ENCODE assay signal across 9 cellular contexts in genomic region chr19:29680447-29680846, GRCh38. TPM values are rescaled to one million over a fixed set of nuclear protein-coding genes. Genes with fewer than 3 reads are reported as not detected.
A peak's percentile ranks its signal among the peaks of the same experiment; 100 is the strongest.
DNase-seq lines count a peak whose midpoint lies in the region; ATAC-seq, FAIRE-seq and TF ChIP-seq lines count a peak whose summit lies in the region.
"Had no signal": no experiment of that assay in that cellular context is flagged by ENCODE, and none has a peak within 500 bp of the region (broad histone marks: within the 10 kb centered on the region; RNA-seq: fewer than 3 reads in every experiment).

No MANE protein-coding gene starts in this region.

- H4K20me1 ChIP-seq in endothelial cell of umbilical vein (replicated peaks; ENCODE audit: control insufficient read depth, extremely low read depth, insufficient read depth, low read length) = no peaks in the 10 kb centered on the region

- H3K36me3 Mint-ChIP-seq in activated CD4-positive, alpha-beta T cell treated with anti-CD3 and anti-CD28 coated beads, Interleukin-2, amount 10 ng/mL, durations not matched to agents 24 days and 14 days (ENCODE audit: low read depth) = peaks cover 25% of the 10 kb centered on the region
- H3K36me3 Mint-ChIP-seq in Calu3 (ENCODE audit: insufficient read depth, unreplicated experiment) = no peaks in the 10 kb centered on the region

- H3K9ac ChIP-seq in endothelial cell of umbilical vein (replicated peaks; ENCODE audit: extremely low read depth, insufficient read depth, low read length) = no peak overlapping the region

- CTCF ChIA-PET in endothelial cell of umbilical vein (lab: Charles Lee) (interaction anchor here (1.3 to 2.0 kb wide), 2 partner anchors 36 to 49 kb away, joined by 4 to 5 read pairs; no protein-coding TSS in a partner anchor), Calu3 (lab: Charles Lee) (no interaction called here)

- no peak for TF ChIP-seq CTCF in endothelial cell of umbilical vein (IDR thresholded peaks at IDR 0.05; ENCODE audit: extremely low read depth in 1 of 2, insufficient read depth in 1 of 2, low read depth in 1 of 2, low read length in 2 of 2)
- no peak for TF ChIP-seq CTCF in Calu3 (IDR thresholded peaks at IDR 0.05; ENCODE audit: unreplicated experiment)

- no peaks in the 10 kb centered on the region for H3K9me3 Mint-ChIP-seq in activated CD4-positive, alpha-beta T cell treated with anti-CD3 and anti-CD28 coated beads, Interleukin-2, amount 10 ng/mL, durations not matched to agents 24 days and 14 days
- no peaks in the 10 kb centered on the region for H3K9me3 Mint-ChIP-seq in Calu3 (ENCODE audit: low read depth, unreplicated experiment)

- peak; percentile 94 for DNase-seq in activated CD4-positive, alpha-beta T cell treated with anti-CD3 and anti-CD28 coated beads, Interleukin-2, amount 10 ng/mL, durations not matched to agents 24 days and 14 days
- DNase-seq in endothelial cell of umbilical vein (ENCODE audit: low read depth, low spot score) = no peak
- DNase-seq in stimulated activated CD4-positive, alpha-beta T cell treated with anti-CD3 and anti-CD28 coated beads, TNF-alpha, amount 100 ng/mL, for 1 hour (ENCODE audit: low read depth in 3 of 3, low spot score in 1 of 3) = peak; percentile 49 to 59 (median 55)
- DNase-seq in SHP77 treated with DMSO at 0.1 percent for 48 hours (lab: John Stamatoyannopoulos, UW) = no peak
- no peak for DNase-seq in Calu3
- DNase-seq in mesenteric fat pad (ENCODE audit: low spot score) = no peak

- peak; percentile 61 for ATAC-seq in GM18873 (IDR thresholded peaks at IDR 0.05; ENCODE audit: low FRiP score, unreplicated experiment)
- ATAC-seq in HG03439 (IDR thresholded peaks at IDR 0.05; ENCODE audit: unreplicated experiment) = peak; percentile 58

- TF ChIP-seq POLR2A in endothelial cell of umbilical vein (IDR thresholded peaks at IDR 0.05; ENCODE audit: low read depth, low read length) = no peak

- peak overlapping the region; percentile 63 for H3K4me3 Mint-ChIP-seq in activated CD4-positive, alpha-beta T cell treated with anti-CD3 and anti-CD28 coated beads, Interleukin-2, amount 10 ng/mL, durations not matched to agents 24 days and 14 days
- no peak overlapping the region for H3K4me3 Mint-ChIP-seq in Calu3 (ENCODE audit: low read depth, unreplicated experiment)

- no peaks in the 10 kb centered on the region for H3K79me2 ChIP-seq in endothelial cell of umbilical vein (ENCODE audit: control insufficient read depth, insufficient read depth, low read length)

- no peaks in the 10 kb centered on the region for H3K9me3 ChIP-seq in endothelial cell of umbilical vein (replicated peaks; ENCODE audit: control insufficient read depth, insufficient read depth, low read length)

- H3K27ac Mint-ChIP-seq in activated CD4-positive, alpha-beta T cell treated with anti-CD3 and anti-CD28 coated beads, Interleukin-2, amount 10 ng/mL, durations not matched to agents 24 days and 14 days = peak overlapping the region; percentile 88
- H3K27ac Mint-ChIP-seq in Calu3 (ENCODE audit: unreplicated experiment) = no peak overlapping the region

- POLR2A ChIA-PET in endothelial cell of umbilical vein (lab: Charles Lee) = no interaction called here

- peak; percentile 8 for FAIRE-seq in endothelial cell of umbilical vein (lab: Jason Lieb, UNC)
- FAIRE-seq: islet of Langerhans had no signal

- peaks cover 35% of the 10 kb centered on the region for H3K4me1 Mint-ChIP-seq in activated CD4-positive, alpha-beta T cell treated with anti-CD3 and anti-CD28 coated beads, Interleukin-2, amount 10 ng/mL, durations not matched to agents 24 days and 14 days
- no peaks in the 10 kb centered on the region for H3K4me1 Mint-ChIP-seq in Calu3 (ENCODE audit: low read depth, unreplicated experiment)

- BruUV-seq in endothelial cell of umbilical vein (replicated peaks; lab: Mats Ljungman, UMichigan) = no TSS peak
- BruUV-seq in Calu3 (replicated peaks; lab: Mats Ljungman, UMichigan) = no TSS peak

- H2AFZ ChIP-seq in endothelial cell of umbilical vein (ENCODE audit: low read depth, low read length) = peak overlapping the region; percentile 68

- no peak overlapping the region for H3K4me3 ChIP-seq in endothelial cell of umbilical vein (replicated peaks in 1 of 3; ENCODE audit: insufficient read depth in 1 of 3, low read depth in 1 of 3, low read length in 3 of 3)

- H3K4me1 ChIP-seq in endothelial cell of umbilical vein (ENCODE audit: control insufficient read depth, extremely low read depth, insufficient read depth, low read length) = peaks cover 6% of the 10 kb centered on the region

- peaks cover 0 to 5% of the 10 kb centered on the region in 2 experiments for H3K36me3 ChIP-seq in endothelial cell of umbilical vein (ENCODE audit: control insufficient read depth in 2 of 2, extremely low read depth in 1 of 2, insufficient read depth in 2 of 2, low read length in 2 of 2)

- no peak overlapping the region for H3K4me2 ChIP-seq in endothelial cell of umbilical vein (ENCODE audit: insufficient read depth, low read length)

- dilution Hi-C loops in endothelial cell of umbilical vein (cut with MboI; ENCODE audit: extremely low pct_ligation_motif_present, low sequenced_read_pairs) = no loop called here

- intact Hi-C loops in activated CD4-positive, alpha-beta T cell treated with anti-CD3 and anti-CD28 coated beads, Interleukin-2, amount 10 ng/mL, durations not matched to agents 24 days and 14 days (cut with micrococcal nuclease) = loop anchor here (5.0 kb wide), 1 partner anchor 37 kb away; the partner anchor contains the start of gene C19orf12
- intact Hi-C loops in endothelial cell of umbilical vein (cut with micrococcal nuclease) = loop anchor here (1.0 kb wide), 1 partner anchor 14 kb away; no protein-coding TSS in a partner anchor
- intact Hi-C loops in Calu3 (cut with micrococcal nuclease; ENCODE audit: unreplicated experiment) = no loop called here

- no peaks in the 10 kb centered on the region for H3K9me1 ChIP-seq in endothelial cell of umbilical vein (replicated peaks; ENCODE audit: control insufficient read depth, extremely low read depth, insufficient read depth, low read length)

- H3K27ac ChIP-seq in endothelial cell of umbilical vein (ENCODE audit: insufficient read depth, low read depth, low read length) = no peak overlapping the region

- H3K27me3 ChIP-seq in endothelial cell of umbilical vein (ENCODE audit: control insufficient read depth in 2 of 2, insufficient read depth in 2 of 2, low read length in 2 of 2) = no peaks in the 10 kb centered on the region

- H3K27me3 Mint-ChIP-seq in activated CD4-positive, alpha-beta T cell treated with anti-CD3 and anti-CD28 coated beads, Interleukin-2, amount 10 ng/mL, durations not matched to agents 24 days and 14 days = no peaks in the 10 kb centered on the region
- peaks cover 26% of the 10 kb centered on the region for H3K27me3 Mint-ChIP-seq in Calu3 (ENCODE audit: unreplicated experiment)

TF ChIP-seq in endothelial cell of umbilical vein, 7 proteins besides CTCF, POLR2A, EP300 and RAD21:
- TF ChIP-seq JUN (IDR thresholded peaks at IDR 0.05; ENCODE audit: borderline replicate concordance, insufficient read depth, insufficient read length, low read depth) = no peak
- TF ChIP-seq FOS (IDR thresholded peaks at IDR 0.05; ENCODE audit: borderline replicate concordance, insufficient read depth, low read length) = no peak
- TF ChIP-seq, protein P1, sequence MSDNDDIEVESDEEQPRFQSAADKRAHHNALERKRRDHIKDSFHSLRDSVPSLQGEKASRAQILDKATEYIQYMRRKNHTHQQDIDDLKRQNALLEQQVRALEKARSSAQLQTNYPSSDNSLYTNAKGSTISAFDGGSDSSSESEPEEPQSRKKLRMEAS (IDR thresholded peaks at IDR 0.05; ENCODE audit: insufficient read depth, insufficient read length) = no peak

RNA-seq across cellular contexts. Expression of gene PLEKHF1, which starts 15.2 kb away (rescaled TPM):
- 24.0 and 26.7 TPM in 2 replicates for total RNA-seq in activated CD4-positive, alpha-beta T cell treated with anti-CD3 and anti-CD28 coated beads, Interleukin-2, amount 10 ng/mL, durations not matched to agents 24 days and 14 days
- total RNA-seq in endothelial cell of umbilical vein (4.0 and 5.5 TPM in 2 replicates), Calu3 (2022) (2.4 and 2.9 TPM in 2 replicates), mesenteric fat pad (9.1 TPM)
- 5.5 and 8.4 TPM in 2 replicates for polyA plus RNA-seq in endothelial cell of umbilical vein
- polyA plus RNA-seq in endothelial cell of umbilical vein (2011; cell fraction: cytosol; rRNA removed) = 2.3 and 3.7 TPM in 2 replicates
- 1.9 and 2.7 TPM in 2 replicates for polyA plus RNA-seq in endothelial cell of umbilical vein (2011; cell fraction: nucleus; rRNA removed)
- polyA plus RNA-seq in endothelial cell of umbilical vein (2012) = 3.7 and 4.9 TPM in 2 replicates
- 2.8 and 4.4 TPM in 2 replicates for polyA minus RNA-seq in endothelial cell of umbilical vein
- 2.5 TPM for polyA minus RNA-seq in endothelial cell of umbilical vein (2011; cell fraction: cytosol; rRNA and poly(A)+ RNA removed)
- polyA minus RNA-seq in endothelial cell of umbilical vein (2011; cell fraction: nucleus; rRNA and poly(A)+ RNA removed) = 0.77 and 2.6 TPM in 2 replicates

RNA-seq across cellular contexts. Expression of gene C19orf12, which starts 34.6 kb away (rescaled TPM):
- total RNA-seq in activated CD4-positive, alpha-beta T cell treated with anti-CD3 and anti-CD28 coated beads, Interleukin-2, amount 10 ng/mL, durations not matched to agents 24 days and 14 days = 41.4 and 41.6 TPM in 2 replicates
- 22.9 and 23.0 TPM in 2 replicates for total RNA-seq in endothelial cell of umbilical vein
- 20.4 and 21.3 TPM in 2 replicates for polyA plus RNA-seq in endothelial cell of umbilical vein
- 15.6 and 18.9 TPM in 2 replicates for polyA plus RNA-seq in endothelial cell of umbilical vein (2011; cell fraction: cytosol; rRNA removed)
- 16.4 and 18.1 TPM in 2 replicates for polyA plus RNA-seq in endothelial cell of umbilical vein (2011; cell fraction: nucleus; rRNA removed)
- 19.5 and 19.6 TPM in 2 replicates for polyA plus RNA-seq in endothelial cell of umbilical vein (2012)
- polyA minus RNA-seq in endothelial cell of umbilical vein = 7.4 and 9.1 TPM in 2 replicates
- polyA minus RNA-seq in endothelial cell of umbilical vein (2011; cell fraction: cytosol; rRNA and poly(A)+ RNA removed) = 3.4 TPM
- polyA minus RNA-seq in endothelial cell of umbilical vein (2011; cell fraction: nucleus; rRNA and poly(A)+ RNA removed) = 5.0 and 5.3 TPM in 2 replicates
- 15.4 and 17.5 TPM in 2 replicates for total RNA-seq in Calu3 (2022)
- total RNA-seq in mesenteric fat pad = 148 TPM

Comparison
In these comparisons a context has a peak if more than half of its experiments do, and no peak if none do; other contexts are left out.
1. DNase-seq: peak in activated CD4-positive, alpha-beta T cell treated with anti-CD3 and anti-CD28 coated beads, Interleukin-2, amount 10 ng/mL, durations not matched to agents 24 days and 14 days (single experiment) and stimulated activated CD4-positive, alpha-beta T cell treated with anti-CD3 and anti-CD28 coated beads, TNF-alpha, amount 100 ng/mL, for 1 hour (3 of 3); none in endothelial cell of umbilical vein (single experiment), SHP77 treated with DMSO at 0.1 percent for 48 hours (single experiment), Calu3 (single experiment) and mesenteric fat pad (single experiment).